10 cellular contexts compared by ENCODE assay signal in the genomic region with DNA sequence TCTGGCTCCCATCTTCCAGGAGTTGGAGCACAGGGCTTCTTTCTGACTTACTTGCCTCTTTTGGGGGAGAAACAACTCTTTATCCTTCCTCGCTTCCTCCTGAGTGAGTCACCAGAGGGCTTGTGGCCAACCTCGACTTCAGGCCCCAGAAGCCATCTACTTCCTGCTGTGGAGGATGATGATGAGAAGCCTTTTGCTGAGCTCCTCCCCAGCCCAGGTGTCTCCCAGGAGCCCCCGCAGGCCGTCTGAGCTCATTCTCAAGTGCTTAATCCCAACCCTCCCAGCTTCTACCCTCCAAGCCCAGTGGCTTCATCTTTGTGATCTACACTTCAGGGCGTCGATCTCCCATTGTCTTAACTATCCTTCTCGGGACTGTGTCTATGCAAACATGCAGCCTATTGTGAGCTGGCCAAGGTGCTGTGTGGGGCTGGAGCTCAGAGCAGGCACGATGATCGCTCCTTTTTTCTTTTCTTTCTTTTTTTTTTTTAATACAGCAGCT. TPM values are rescaled to one million over a fixed set of nuclear protein-coding genes. Genes with fewer than 3 reads are reported as not detected.
DNase-seq lines count a peak whose midpoint lies in the region; ATAC-seq, FAIRE-seq and TF ChIP-seq lines count a peak whose summit lies in the region.
"Had no signal": no experiment of that assay in that cellular context is flagged by ENCODE, and none has a peak within 500 bp of the region (broad histone marks: within the 10 kb centered on the region; RNA-seq: fewer than 3 reads in every experiment).

No MANE protein-coding gene starts in this region.

- H3K9me2 ChIP-seq in hepatocyte (replicated peaks; ENCODE audit: insufficient read depth) = no peaks in the 10 kb centered on the region

- H3K27me3 ChIP-seq in osteoblast (ENCODE audit: insufficient read depth, low read length) (no peaks in the 10 kb centered on the region), hepatocyte (no peaks in the 10 kb centered on the region)

- H3K4me1 Mint-ChIP-seq in activated naive CD4-positive, alpha-beta T cell treated with anti-CD3 and anti-CD28 coated beads, Interleukin-2, amount 10 ng/mL, durations not matched to agents 7 days and 5 days = peaks cover 26% of the 10 kb centered on the region

- ATAC-seq in GM21381 (IDR thresholded peaks at IDR 0.05; ENCODE audit: unreplicated experiment) = no peak

- no peaks in the 10 kb centered on the region for H3K9me3 Mint-ChIP-seq in activated naive CD4-positive, alpha-beta T cell treated with anti-CD3 and anti-CD28 coated beads, Interleukin-2, amount 10 ng/mL, durations not matched to agents 7 days and 5 days
- H3K9me3 Mint-ChIP-seq: dendritic cell treated with granulocyte-macrophage colony-stimulating factor and Interleukin-4, amounts not matched to agents 40 ng/mL and 50 ng/mL, for 4 days; stimulated activated naive B cell treated with anti-CD40 and anti-IgM and Interleukin-4, amounts not matched to agents 10 μg/mL and 1 μg/mL and 100 μg/mL, for 72 hours had no signal

- CTCF ChIA-PET in activated naive CD4-positive, alpha-beta T cell treated with anti-CD3 and anti-CD28 coated beads, Interleukin-2, amount 10 ng/mL, durations not matched to agents 7 days and 5 days (lab: Charles Lee) = interaction anchor here (0.8 to 2.8 kb wide), 7 partner anchors 9 to 203 kb away, joined by 3 to 12 read pairs (median 7); no protein-coding TSS in a partner anchor

- H3K27ac ChIP-seq in osteoblast (ENCODE audit: low read depth, low read length) (no peak overlapping the region), hepatocyte (no peak overlapping the region)

- H3K36me3 ChIP-seq in osteoblast (ENCODE audit: insufficient read depth, low read length) (peaks cover 6% of the 10 kb centered on the region), hepatocyte (replicated peaks; ENCODE audit: insufficient read depth, low read depth) (no peaks in the 10 kb centered on the region)

- H3K4me1 ChIP-seq in osteoblast (ENCODE audit: insufficient read depth, low read length) (peaks cover 11% of the 10 kb centered on the region), hepatocyte (ENCODE audit: insufficient read depth) (no peaks in the 10 kb centered on the region)

- FAIRE-seq in RCC 7860 (lab: Jason Lieb, UNC) = no peak

- H3K27ac Mint-ChIP-seq in activated naive CD4-positive, alpha-beta T cell treated with anti-CD3 and anti-CD28 coated beads, Interleukin-2, amount 10 ng/mL, durations not matched to agents 7 days and 5 days = peak overlapping the region; percentile 93
- H3K27ac Mint-ChIP-seq: dendritic cell treated with granulocyte-macrophage colony-stimulating factor and Interleukin-4, amounts not matched to agents 40 ng/mL and 50 ng/mL, for 4 days; stimulated activated naive B cell treated with anti-CD40 and anti-IgM and Interleukin-4, amounts not matched to agents 10 μg/mL and 1 μg/mL and 100 μg/mL, for 72 hours had no signal

- H2AFZ ChIP-seq in osteoblast (ENCODE audit: low read length) = peak overlapping the region; percentile 71
- no peak overlapping the region for H2AFZ ChIP-seq in hepatocyte

- H3K4me3 ChIP-seq in osteoblast (ENCODE audit: insufficient read depth, low read length) (no peak overlapping the region), hepatocyte (no peak overlapping the region)

- TF ChIP-seq CTCF in osteoblast (IDR thresholded peaks at IDR 0.05; ENCODE audit: extremely low read depth, low read depth, low read length) (no peak), hepatocyte (IDR thresholded peaks at IDR 0.05; ENCODE audit: poor library complexity) (no peak)

- peak overlapping the region; percentile 69 for H3K4me3 Mint-ChIP-seq in activated naive CD4-positive, alpha-beta T cell treated with anti-CD3 and anti-CD28 coated beads, Interleukin-2, amount 10 ng/mL, durations not matched to agents 7 days and 5 days
- H3K4me3 Mint-ChIP-seq: dendritic cell treated with granulocyte-macrophage colony-stimulating factor and Interleukin-4, amounts not matched to agents 40 ng/mL and 50 ng/mL, for 4 days; stimulated activated naive B cell treated with anti-CD40 and anti-IgM and Interleukin-4, amounts not matched to agents 10 μg/mL and 1 μg/mL and 100 μg/mL, for 72 hours had no signal

- H3K79me2 ChIP-seq in osteoblast (ENCODE audit: insufficient read depth, low read length) = no peaks in the 10 kb centered on the region
- no peaks in the 10 kb centered on the region for H3K79me2 ChIP-seq in hepatocyte

- H3K9me3 ChIP-seq in osteoblast (ENCODE audit: low read depth, low read length) = no peaks in the 10 kb centered on the region
- no peaks in the 10 kb centered on the region for H3K9me3 ChIP-seq in hepatocyte (ENCODE audit: low read depth)

- peak overlapping the region; percentile 0 for H3K4me2 ChIP-seq in osteoblast (ENCODE audit: insufficient read depth, low read length)
- no peak overlapping the region for H3K4me2 ChIP-seq in hepatocyte

- WGBS in hepatocyte (ENCODE audit: low lambda C conversion rate, missing lambda C conversion rate) = 49% methylated on average over 9 of the region's 9 CpGs

- H3K36me3 Mint-ChIP-seq in activated naive CD4-positive, alpha-beta T cell treated with anti-CD3 and anti-CD28 coated beads, Interleukin-2, amount 10 ng/mL, durations not matched to agents 7 days and 5 days = peaks cover 15% of the 10 kb centered on the region

- H4K20me1 ChIP-seq in osteoblast (ENCODE audit: insufficient read depth, low read length) (no peaks in the 10 kb centered on the region), hepatocyte (ENCODE audit: insufficient read depth, poor library complexity, severe bottlenecking) (no peaks in the 10 kb centered on the region)

- DNase-seq in EH (ENCODE audit: low read depth) = peak; percentile 78
- peak; percentile 43 for DNase-seq in RCC 7860 (ENCODE audit: low spot score)
- DNase-seq in activated naive CD4-positive, alpha-beta T cell treated with anti-CD3 and anti-CD28 coated beads, Interleukin-2, amount 10 ng/mL, durations not matched to agents 7 days and 5 days = peak; percentile 80
- peak; percentile 96 for DNase-seq in osteoblast (ENCODE audit: insufficient read length, low spot score, missing footprints)
- no peak for DNase-seq in hepatocyte (ENCODE audit: low spot score)
- DNase-seq in DMS114 treated with DMSO at 0.1 percent for 48 hours (lab: John Stamatoyannopoulos, UW; ENCODE audit: unreplicated experiment) = no peak
- no peak for DNase-seq in NCI-H2107 (lab: John Stamatoyannopoulos, UW)
- DNase-seq: stimulated activated naive B cell treated with anti-CD40 and anti-IgM and Interleukin-4, amounts not matched to agents 10 μg/mL and 1 μg/mL and 100 μg/mL, for 72 hours had no signal

- H3K27me3 Mint-ChIP-seq in activated naive CD4-positive, alpha-beta T cell treated with anti-CD3 and anti-CD28 coated beads, Interleukin-2, amount 10 ng/mL, durations not matched to agents 7 days and 5 days = no peaks in the 10 kb centered on the region

RNA-seq across cellular contexts. Expression of a gene that starts 27.9 kb away (rescaled TPM):
- 2.2 and 3.2 TPM in 2 replicates for total RNA-seq in osteoblast
- 57.2 and 64.1 TPM in 2 replicates for total RNA-seq in hepatocyte
- polyA plus RNA-seq in hepatocyte = 74.4 and 83.3 TPM in 2 replicates

RNA-seq across cellular contexts. Expression of a gene that starts 35.0 kb away (rescaled TPM):
- total RNA-seq in osteoblast (9.4 and 10.0 TPM in 2 replicates), hepatocyte (3.7 and 3.9 TPM in 2 replicates)
- 2.3 TPM in 2 replicates for polyA plus RNA-seq in hepatocyte

Comparison
In these comparisons a context has a peak if more than half of its experiments do, and no peak if none do; other contexts are left out.
1. DNase-seq: peak in EH (single experiment), RCC 7860 (single experiment), activated naive CD4-positive, alpha-beta T cell treated with anti-CD3 and anti-CD28 coated beads, Interleukin-2, amount 10 ng/mL, durations not matched to agents 7 days and 5 days (single experiment) and osteoblast (single experiment); none in hepatocyte (single experiment), DMS114 treated with DMSO at 0.1 percent for 48 hours (single experiment) and NCI-H2107 (single experiment).
2. RNA of a gene that starts 27.9 kb away (total RNA-seq): 57.2 to 64.1 TPM in hepatocyte; 2.2 to 3.2 TPM in osteoblast; every median in the first group is over 10 times any median in the second.